1 cellular context compared by ENCODE assay signal in the genomic region with DNA sequence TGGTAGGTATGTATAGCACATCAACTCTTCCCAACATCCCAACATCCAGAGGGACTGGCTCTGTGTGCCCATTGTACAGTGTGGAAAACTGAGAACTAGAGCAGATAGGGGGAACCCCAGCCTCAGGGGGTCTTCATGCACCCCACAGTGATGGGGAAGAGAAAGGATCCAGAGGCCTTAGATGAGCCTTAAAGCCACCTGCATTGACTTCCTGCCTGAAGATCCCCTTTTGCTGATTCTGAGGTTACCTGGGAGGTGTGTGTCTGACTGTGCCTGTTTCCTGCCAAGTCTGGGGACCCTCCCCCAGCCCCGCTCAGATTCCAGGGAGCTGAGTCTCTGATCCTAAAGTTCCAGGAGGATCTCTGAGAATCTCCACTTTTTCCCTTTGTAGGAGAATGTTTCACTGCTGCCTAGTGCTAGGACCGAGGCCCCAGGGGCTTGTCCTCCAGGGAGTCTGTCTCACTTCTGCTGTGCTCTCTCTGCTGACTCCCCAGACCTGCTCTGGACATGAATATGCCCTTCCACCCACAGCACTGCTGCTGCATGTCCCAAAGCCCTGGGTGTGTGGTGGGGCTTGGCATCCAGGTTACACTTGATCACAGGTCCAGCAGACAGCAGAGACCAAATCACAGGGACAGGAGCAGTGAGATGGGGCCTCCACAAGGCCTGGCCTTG.
TF ChIP-seq lines count a peak whose summit lies in the region.

No MANE protein-coding gene starts in this region.

TF ChIP-seq in HepG2, 621 proteins besides CTCF, POLR2A, EP300 and RAD21:
- TF ChIP-seq ATF7-NPFF (CRISPR knock-in tag; IDR thresholded peaks at IDR 0.05; ENCODE audit: low read depth) (no peak), EZH2 (conservative IDR thresholded peaks at IDR 0.05; ENCODE audit: low read depth, low read length) (no peak), ZNF629 (CRISPR knock-in tag; conservative IDR thresholded peaks at IDR 0.05) (peak; percentile 91), ZMYM3 (CRISPR knock-in tag; IDR thresholded peaks at IDR 0.05) (0 out of 2 replicates have a peak, but pooled peaks have one; percentile 16), ADNP (CRISPR knock-in tag; IDR thresholded peaks at IDR 0.05) (0 out of 2 replicates have a peak, but pooled peaks have one; percentile 13)
- TF ChIP-seq, protein P1, sequence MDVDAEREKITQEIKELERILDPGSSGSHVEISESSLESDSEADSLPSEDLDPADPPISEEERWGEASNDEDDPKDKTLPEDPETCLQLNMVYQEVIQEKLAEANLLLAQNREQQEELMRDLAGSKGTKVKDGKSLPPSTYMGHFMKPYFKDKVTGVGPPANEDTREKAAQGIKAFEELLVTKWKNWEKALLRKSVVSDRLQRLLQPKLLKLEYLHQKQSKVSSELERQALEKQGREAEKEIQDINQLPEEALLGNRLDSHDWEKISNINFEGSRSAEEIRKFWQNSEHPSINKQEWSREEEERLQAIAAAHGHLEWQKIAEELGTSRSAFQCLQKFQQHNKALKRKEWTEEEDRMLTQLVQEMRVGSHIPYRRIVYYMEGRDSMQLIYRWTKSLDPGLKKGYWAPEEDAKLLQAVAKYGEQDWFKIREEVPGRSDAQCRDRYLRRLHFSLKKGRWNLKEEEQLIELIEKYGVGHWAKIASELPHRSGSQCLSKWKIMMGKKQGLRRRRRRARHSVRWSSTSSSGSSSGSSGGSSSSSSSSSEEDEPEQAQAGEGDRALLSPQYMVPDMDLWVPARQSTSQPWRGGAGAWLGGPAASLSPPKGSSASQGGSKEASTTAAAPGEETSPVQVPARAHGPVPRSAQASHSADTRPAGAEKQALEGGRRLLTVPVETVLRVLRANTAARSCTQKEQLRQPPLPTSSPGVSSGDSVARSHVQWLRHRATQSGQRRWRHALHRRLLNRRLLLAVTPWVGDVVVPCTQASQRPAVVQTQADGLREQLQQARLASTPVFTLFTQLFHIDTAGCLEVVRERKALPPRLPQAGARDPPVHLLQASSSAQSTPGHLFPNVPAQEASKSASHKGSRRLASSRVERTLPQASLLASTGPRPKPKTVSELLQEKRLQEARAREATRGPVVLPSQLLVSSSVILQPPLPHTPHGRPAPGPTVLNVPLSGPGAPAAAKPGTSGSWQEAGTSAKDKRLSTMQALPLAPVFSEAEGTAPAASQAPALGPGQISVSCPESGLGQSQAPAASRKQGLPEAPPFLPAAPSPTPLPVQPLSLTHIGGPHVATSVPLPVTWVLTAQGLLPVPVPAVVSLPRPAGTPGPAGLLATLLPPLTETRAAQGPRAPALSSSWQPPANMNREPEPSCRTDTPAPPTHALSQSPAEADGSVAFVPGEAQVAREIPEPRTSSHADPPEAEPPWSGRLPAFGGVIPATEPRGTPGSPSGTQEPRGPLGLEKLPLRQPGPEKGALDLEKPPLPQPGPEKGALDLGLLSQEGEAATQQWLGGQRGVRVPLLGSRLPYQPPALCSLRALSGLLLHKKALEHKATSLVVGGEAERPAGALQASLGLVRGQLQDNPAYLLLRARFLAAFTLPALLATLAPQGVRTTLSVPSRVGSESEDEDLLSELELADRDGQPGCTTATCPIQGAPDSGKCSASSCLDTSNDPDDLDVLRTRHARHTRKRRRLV (CRISPR knock-in tag; IDR thresholded peaks at IDR 0.05) = no peak
